Comparison of ENCODE assay signal across 8 cellular contexts in genomic region chr1:178093958-178094751, GRCh38. TPM values are rescaled to one million over a fixed set of nuclear protein-coding genes. Genes with fewer than 3 reads are reported as not detected.
A peak's percentile ranks its signal among the peaks of the same experiment; 100 is the strongest.
DNase-seq lines count a peak whose midpoint lies in the region; ATAC-seq and TF ChIP-seq lines count a peak whose summit lies in the region.

Gene RASAL2 (plus strand): TSS chr1:178094104. CDS start chr1:178094493, 389 bp downstream.

- peak within 1 kb of the TSS; percentile 98 for H3K4me3 ChIP-seq in BJ (ENCODE audit: low read depth, low read length)

- ATAC-seq in GM18505 (IDR thresholded peaks at IDR 0.05; ENCODE audit: unreplicated experiment): peak; percentile 43
- peak; percentile 52 for ATAC-seq in HG02943 (IDR thresholded peaks at IDR 0.05; ENCODE audit: low read depth, unreplicated experiment)
- peak; percentile 83 for ATAC-seq in omental fat pad (ENCODE audit: low FRiP score)

- H3K27me3 ChIP-seq in BJ (ENCODE audit: control insufficient read depth, insufficient read depth, low read length): no peaks in the 10 kb centered on the region

- POLR2A ChIA-PET in BJ (lab: Charles Lee): interaction anchor here (0.6 kb wide), 2 partner anchors 68 to 142 kb away, joined by 4 to 5 read pairs; no protein-coding TSS in a partner anchor

- intact Hi-C loops in cardiac septum (cut with DNase I): loop anchor here (2.0 to 5.0 kb wide), 4 partner anchors 35 to 98 kb away; no protein-coding TSS in a partner anchor

- no peaks in the 10 kb centered on the region for H3K36me3 ChIP-seq in BJ (ENCODE audit: control insufficient read depth, insufficient read depth, low read length)

- TF ChIP-seq POLR2A in GM18505 (IDR thresholded peaks at IDR 0.05; ENCODE audit: borderline replicate concordance, extremely low read depth, insufficient read depth, insufficient read length): no peak

- DNase-seq in BJ (ENCODE audit: low read depth) (no peak), NCI-H446 (lab: John Stamatoyannopoulos, UW) (peak; percentile 49 to 51), amniotic epithelial cell (ENCODE audit: low read depth) (peak; percentile 28), cardiac septum (ENCODE audit: low spot score) (peak; percentile 81), omental fat pad (ENCODE audit: low spot score) (no peak), NCI-H1048 (lab: John Stamatoyannopoulos, UW) (no peak)

- CTCF ChIA-PET in BJ (lab: Yijun Ruan, JAX): interaction anchor here (0.7 to 3.9 kb wide), 9 partner anchors 12 to 206 kb away, joined by 3 to 15 read pairs (median 3); no protein-coding TSS in a partner anchor

- peak; percentile 48 for TF ChIP-seq CTCF in BJ (IDR thresholded peaks at IDR 0.05; ENCODE audit: insufficient read depth, low read depth, low read length)
- no peak for TF ChIP-seq CTCF in omental fat pad (IDR thresholded peaks at IDR 0.05)

RNA-seq across cellular contexts. Expression of gene RASAL2, which starts in this region (rescaled TPM):
- polyA plus RNA-seq in BJ (2011; rRNA removed): 27.5 and 27.7 TPM in 2 replicates
- 39.2 and 47.9 TPM in 2 replicates for polyA minus RNA-seq in BJ (2011; rRNA and poly(A)+ RNA removed)
- 45.8 TPM for total RNA-seq in cardiac septum
- total RNA-seq in omental fat pad: 10 to 100 TPM; 13.5 to 52.3 (median 30.9) TPM

Comparison
In these comparisons a context has a peak if more than half of its experiments do, and no peak if none do; other contexts are left out.
1. DNase-seq: peak in NCI-H446 (2 of 2), amniotic epithelial cell (single experiment) and cardiac septum (single experiment); none in BJ (single experiment), omental fat pad (single experiment) and NCI-H1048 (single experiment).
2. Peak in every context shown above with its lines, with median percentiles within 50 percentile points of each other: ATAC-seq.